In genomic region chr1:109933856-109934711, GRCh38 we compare ENCODE assay signal across 10 cellular contexts. TPM values are rescaled to one million over a fixed set of nuclear protein-coding genes. Genes with fewer than 3 reads are reported as not detected.
DNase-seq lines count a peak whose midpoint lies in the region; ATAC-seq and TF ChIP-seq lines count a peak whose summit lies in the region.
"Had no signal": no experiment of that assay in that cellular context is flagged by ENCODE, and none has a peak within 500 bp of the region (broad histone marks: within the 10 kb centered on the region; RNA-seq: fewer than 3 reads in every experiment).

No MANE protein-coding gene starts in this region.

- CTCF ChIA-PET in activated CD4-positive, alpha-beta T cell treated with anti-CD3 and anti-CD28 coated beads, Interleukin-2, amount 10 ng/mL, durations not matched to agents 7 days and 5 days (lab: Charles Lee): interaction anchor here (0.6 kb wide), 3 partner anchors 12 to 343 kb away, joined by 3 to 4 read pairs (median 3); no protein-coding TSS in a partner anchor
- CTCF ChIA-PET in activated CD8-positive, alpha-beta T cell treated with anti-CD3 and anti-CD28 coated beads for 36 hours (lab: Charles Lee): no interaction called here

- H3K27me3 Mint-ChIP-seq in activated CD4-positive, alpha-beta T cell treated with anti-CD3 and anti-CD28 coated beads, Interleukin-2, amount 10 ng/mL, durations not matched to agents 24 days and 14 days: peaks cover 7% of the 10 kb centered on the region
- H3K27me3 Mint-ChIP-seq in activated CD4-positive, alpha-beta T cell treated with anti-CD3 and anti-CD28 coated beads, Interleukin-2, amount 10 ng/mL, durations not matched to agents 7 days and 5 days: peaks cover 9% of the 10 kb centered on the region
- no peaks in the 10 kb centered on the region for H3K27me3 Mint-ChIP-seq in activated CD8-positive, alpha-beta T cell treated with anti-CD3 and anti-CD28 coated beads for 36 hours
- no peaks in the 10 kb centered on the region for H3K27me3 Mint-ChIP-seq in type B pancreatic cell

- H3K27me3 ChIP-seq in kidney epithelial cell (ENCODE audit: control insufficient read depth, insufficient read depth, low read length): no peaks in the 10 kb centered on the region

- H3K4me3 ChIP-seq in kidney epithelial cell (ENCODE audit: low read depth, low read length): no peak overlapping the region
- H3K4me3 ChIP-seq: thoracic aorta had no signal

- peaks cover 11% of the 10 kb centered on the region for H3K4me1 Mint-ChIP-seq in activated CD4-positive, alpha-beta T cell treated with anti-CD3 and anti-CD28 coated beads, Interleukin-2, amount 10 ng/mL, durations not matched to agents 24 days and 14 days
- H3K4me1 Mint-ChIP-seq in activated CD4-positive, alpha-beta T cell treated with anti-CD3 and anti-CD28 coated beads, Interleukin-2, amount 10 ng/mL, durations not matched to agents 7 days and 5 days: peaks cover 6% of the 10 kb centered on the region
- H3K4me1 Mint-ChIP-seq in activated CD8-positive, alpha-beta T cell treated with anti-CD3 and anti-CD28 coated beads for 36 hours (ENCODE audit: low read depth): peaks cover 7% of the 10 kb centered on the region
- H3K4me1 Mint-ChIP-seq in type B pancreatic cell (ENCODE audit: unreplicated experiment): peaks cover 15% of the 10 kb centered on the region

- peak overlapping the region; percentile 69 for H3K27ac Mint-ChIP-seq in activated CD4-positive, alpha-beta T cell treated with anti-CD3 and anti-CD28 coated beads, Interleukin-2, amount 10 ng/mL, durations not matched to agents 24 days and 14 days
- no peak overlapping the region for H3K27ac Mint-ChIP-seq in activated CD4-positive, alpha-beta T cell treated with anti-CD3 and anti-CD28 coated beads, Interleukin-2, amount 10 ng/mL, durations not matched to agents 7 days and 5 days
- peak overlapping the region; percentile 61 for H3K27ac Mint-ChIP-seq in activated CD8-positive, alpha-beta T cell treated with anti-CD3 and anti-CD28 coated beads for 36 hours
- peak overlapping the region; percentile 80 for H3K27ac Mint-ChIP-seq in type B pancreatic cell

- no peak overlapping the region for H3K4me3 Mint-ChIP-seq in activated CD4-positive, alpha-beta T cell treated with anti-CD3 and anti-CD28 coated beads, Interleukin-2, amount 10 ng/mL, durations not matched to agents 24 days and 14 days
- H3K4me3 Mint-ChIP-seq in activated CD4-positive, alpha-beta T cell treated with anti-CD3 and anti-CD28 coated beads, Interleukin-2, amount 10 ng/mL, durations not matched to agents 7 days and 5 days: no peak overlapping the region
- H3K4me3 Mint-ChIP-seq in activated CD8-positive, alpha-beta T cell treated with anti-CD3 and anti-CD28 coated beads for 36 hours: no peak overlapping the region
- H3K4me3 Mint-ChIP-seq in type B pancreatic cell: no peak overlapping the region

- peaks cover 14% of the 10 kb centered on the region for H3K9me3 Mint-ChIP-seq in activated CD4-positive, alpha-beta T cell treated with anti-CD3 and anti-CD28 coated beads, Interleukin-2, amount 10 ng/mL, durations not matched to agents 24 days and 14 days
- H3K9me3 Mint-ChIP-seq in activated CD4-positive, alpha-beta T cell treated with anti-CD3 and anti-CD28 coated beads, Interleukin-2, amount 10 ng/mL, durations not matched to agents 7 days and 5 days: peaks cover 10% of the 10 kb centered on the region
- H3K9me3 Mint-ChIP-seq in activated CD8-positive, alpha-beta T cell treated with anti-CD3 and anti-CD28 coated beads for 36 hours: peaks cover 15% of the 10 kb centered on the region
- peaks cover 10% of the 10 kb centered on the region for H3K9me3 Mint-ChIP-seq in type B pancreatic cell

- POLR2A ChIA-PET in activated CD4-positive, alpha-beta T cell treated with anti-CD3 and anti-CD28 coated beads, Interleukin-2, amount 10 ng/mL, durations not matched to agents 7 days and 5 days (lab: Charles Lee): no interaction called here
- POLR2A ChIA-PET in activated CD8-positive, alpha-beta T cell treated with anti-CD3 and anti-CD28 coated beads for 36 hours (lab: Charles Lee): no interaction called here

- no peak for TF ChIP-seq CTCF in activated CD8-positive, alpha-beta T cell treated with anti-CD3 and anti-CD28 coated beads for 36 hours (IDR thresholded peaks at IDR 0.05)
- TF ChIP-seq CTCF in kidney epithelial cell (IDR thresholded peaks at IDR 0.05; ENCODE audit: insufficient read depth, low read length, poor library complexity, severe bottlenecking) (no peak), type B pancreatic cell (conservative IDR thresholded peaks at IDR 0.05) (no peak)

- intact Hi-C loops in activated CD4-positive, alpha-beta T cell treated with anti-CD3 and anti-CD28 coated beads, Interleukin-2, amount 10 ng/mL, durations not matched to agents 24 days and 14 days (cut with micrococcal nuclease): no loop called here
- intact Hi-C loops in activated CD8-positive, alpha-beta T cell treated with anti-CD3 and anti-CD28 coated beads for 36 hours (cut with micrococcal nuclease): no loop called here

- peaks cover 19% of the 10 kb centered on the region for H3K36me3 Mint-ChIP-seq in activated CD4-positive, alpha-beta T cell treated with anti-CD3 and anti-CD28 coated beads, Interleukin-2, amount 10 ng/mL, durations not matched to agents 24 days and 14 days (ENCODE audit: low read depth)
- H3K36me3 Mint-ChIP-seq in activated CD4-positive, alpha-beta T cell treated with anti-CD3 and anti-CD28 coated beads, Interleukin-2, amount 10 ng/mL, durations not matched to agents 7 days and 5 days (ENCODE audit: low read depth): peaks cover 8% of the 10 kb centered on the region
- peaks cover 11% of the 10 kb centered on the region for H3K36me3 Mint-ChIP-seq in activated CD8-positive, alpha-beta T cell treated with anti-CD3 and anti-CD28 coated beads for 36 hours (ENCODE audit: low read depth)
- peaks cover 4% of the 10 kb centered on the region for H3K36me3 Mint-ChIP-seq in type B pancreatic cell

- ATAC-seq in activated CD8-positive, alpha-beta T cell treated with anti-CD3 and anti-CD28 coated beads for 36 hours: peak; percentile 40

- no peak for DNase-seq in activated CD4-positive, alpha-beta T cell treated with anti-CD3 and anti-CD28 coated beads, Interleukin-2, amount 10 ng/mL, durations not matched to agents 24 days and 14 days
- no peak for DNase-seq in activated CD4-positive, alpha-beta T cell treated with anti-CD3 and anti-CD28 coated beads, Interleukin-2, amount 10 ng/mL, durations not matched to agents 7 days and 5 days
- DNase-seq in activated CD8-positive, alpha-beta T cell treated with anti-CD3 and anti-CD28 coated beads for 36 hours: peak; percentile 33
- DNase-seq in kidney epithelial cell (ENCODE audit: low read depth) (peak; percentile 63), type B pancreatic cell (ENCODE audit: extremely low spot score, unreplicated experiment) (peak; percentile 39), DMS153 (lab: John Stamatoyannopoulos, UW) (no peak), NCI-H748 (lab: John Stamatoyannopoulos, UW; ENCODE audit: unreplicated experiment) (no peak)
- no peak for DNase-seq in stimulated activated CD4-positive, alpha-beta T cell treated with anti-CD3 and anti-CD28 coated beads, Interleukin-15, amount 100 ng/mL, for 24 hours
- DNase-seq: nucleus accumbens had no signal

- no peaks in the 10 kb centered on the region for H3K36me3 ChIP-seq in kidney epithelial cell (ENCODE audit: control insufficient read depth, insufficient read depth, low read length)

RNA-seq across cellular contexts. Expression of gene CSF1, which starts 23.4 kb away (rescaled TPM):
- 190 and 193 TPM in 2 replicates for total RNA-seq in activated CD4-positive, alpha-beta T cell treated with anti-CD3 and anti-CD28 coated beads, Interleukin-2, amount 10 ng/mL, durations not matched to agents 24 days and 14 days
- total RNA-seq in activated CD4-positive, alpha-beta T cell treated with anti-CD3 and anti-CD28 coated beads, Interleukin-2, amount 10 ng/mL, durations not matched to agents 7 days and 5 days: 10 to 100 TPM; 39.5 to 42.4 TPM
- 10 to 100 TPM; 28.3 to 33.3 TPM for total RNA-seq in activated CD8-positive, alpha-beta T cell treated with anti-CD3 and anti-CD28 coated beads for 36 hours
- total RNA-seq in kidney epithelial cell (53.4 and 78.5 TPM in 2 replicates), type B pancreatic cell (ENCODE audit: low replicate concordance) (10.9 and 15.2 TPM in 2 replicates)

RNA-seq across cellular contexts. Expression of gene AHCYL1, which starts 50.5 kb away (rescaled TPM):
- 67.1 and 75.3 TPM in 2 replicates for total RNA-seq in activated CD4-positive, alpha-beta T cell treated with anti-CD3 and anti-CD28 coated beads, Interleukin-2, amount 10 ng/mL, durations not matched to agents 24 days and 14 days
- 10 to 100 TPM; 50.4 to 50.9 TPM for total RNA-seq in activated CD4-positive, alpha-beta T cell treated with anti-CD3 and anti-CD28 coated beads, Interleukin-2, amount 10 ng/mL, durations not matched to agents 7 days and 5 days
- total RNA-seq in activated CD8-positive, alpha-beta T cell treated with anti-CD3 and anti-CD28 coated beads for 36 hours: 10 to 100 TPM; 77.8 to 79.1 TPM
- total RNA-seq in kidney epithelial cell (40.1 and 43.9 TPM in 2 replicates), type B pancreatic cell (ENCODE audit: low replicate concordance) (87.1 and 88.1 TPM in 2 replicates)

Comparison
In these comparisons a context has a peak if more than half of its experiments do, and no peak if none do; other contexts are left out.
1. DNase-seq: peak in activated CD8-positive, alpha-beta T cell treated with anti-CD3 and anti-CD28 coated beads for 36 hours (single experiment), kidney epithelial cell (single experiment) and type B pancreatic cell (single experiment); none in activated CD4-positive, alpha-beta T cell treated with anti-CD3 and anti-CD28 coated beads, Interleukin-2, amount 10 ng/mL, durations not matched to agents 24 days and 14 days (single experiment), activated CD4-positive, alpha-beta T cell treated with anti-CD3 and anti-CD28 coated beads, Interleukin-2, amount 10 ng/mL, durations not matched to agents 7 days and 5 days (single experiment), DMS153 (single experiment), stimulated activated CD4-positive, alpha-beta T cell treated with anti-CD3 and anti-CD28 coated beads, Interleukin-15, amount 100 ng/mL, for 24 hours (single experiment) and NCI-H748 (single experiment).